In genomic region chr3:71416868-71417267, GRCh38 we compare ENCODE assay signal across 9 cellular contexts.
DNase-seq lines count a peak whose midpoint lies in the region; ATAC-seq and TF ChIP-seq lines count a peak whose summit lies in the region.
"Had no signal": no experiment of that assay in that cellular context is flagged by ENCODE, and none has a peak within 500 bp of the region (broad histone marks: within the 10 kb centered on the region; RNA-seq: fewer than 3 reads in every experiment).

No MANE protein-coding gene starts in this region.

- H3K9me3 Mint-ChIP-seq in H9 = no peaks in the 10 kb centered on the region; a peak in 1 of 5 replicates
- no peaks in the 10 kb centered on the region for H3K9me3 Mint-ChIP-seq in activated CD4-positive, alpha-beta memory T cell treated with anti-CD3 and anti-CD28 coated beads for 36 hours
- H3K9me3 Mint-ChIP-seq in activated T-helper 1 cell treated with anti-CD3 and anti-CD28 coated beads, Interleukin-12 subunit alpha, Interleukin-12 subunit beta, Interleukin-2, Interleukin-4 antibody, amounts not matched to agents 30 ng/mL and 10 ng/mL and 1 ng/mL, durations not matched to agents 14 hours and 24 hours and 36 hours = no peaks in the 10 kb centered on the region

- H3K4me3 ChIP-seq in BLaER1 (no peak overlapping the region), MM.1S (ENCODE audit: low read length) (no peak overlapping the region)

- no peak overlapping the region for H4K5ac ChIP-seq in H9 (ENCODE audit: insufficient read length, low read depth, low read length)

- H2AK5ac ChIP-seq in H9 (ENCODE audit: insufficient read length, low read length) = no peak overlapping the region

- no peak overlapping the region; a peak in 1 of 7 replicates for H3K27ac Mint-ChIP-seq in H9
- peak overlapping the region; percentile 67 for H3K27ac Mint-ChIP-seq in activated CD4-positive, alpha-beta memory T cell treated with anti-CD3 and anti-CD28 coated beads for 36 hours
- H3K27ac Mint-ChIP-seq in activated T-helper 1 cell treated with anti-CD3 and anti-CD28 coated beads, Interleukin-12 subunit alpha, Interleukin-12 subunit beta, Interleukin-2, Interleukin-4 antibody, amounts not matched to agents 30 ng/mL and 10 ng/mL and 1 ng/mL, durations not matched to agents 14 hours and 24 hours and 36 hours = no peak overlapping the region

- H3T11ph ChIP-seq in H9 (ENCODE audit: low read length) = no peak overlapping the region

- ATAC-seq in GM19395 (IDR thresholded peaks at IDR 0.05; ENCODE audit: unreplicated experiment) (no peak), GM19035 (IDR thresholded peaks at IDR 0.05; ENCODE audit: unreplicated experiment) (no peak)
- ATAC-seq: Panc1 had no signal

- peaks cover 15 to 16% of the 10 kb centered on the region in 2 experiments for H3K4me1 Mint-ChIP-seq in H9
- H3K4me1 Mint-ChIP-seq in activated CD4-positive, alpha-beta memory T cell treated with anti-CD3 and anti-CD28 coated beads for 36 hours (ENCODE audit: low read depth) = peaks cover 80% of the 10 kb centered on the region
- H3K4me1 Mint-ChIP-seq in activated T-helper 1 cell treated with anti-CD3 and anti-CD28 coated beads, Interleukin-12 subunit alpha, Interleukin-12 subunit beta, Interleukin-2, Interleukin-4 antibody, amounts not matched to agents 30 ng/mL and 10 ng/mL and 1 ng/mL, durations not matched to agents 14 hours and 24 hours and 36 hours (ENCODE audit: low read depth) = peaks cover 19% of the 10 kb centered on the region

- H3K9ac ChIP-seq in BLaER1 (no peak overlapping the region), H9 (ENCODE audit: extremely low read depth, insufficient read length, low read length) (no peak overlapping the region), MM.1S (ENCODE audit: low read length) (no peak overlapping the region)

- H3K36me3 ChIP-seq in BLaER1 (no peaks in the 10 kb centered on the region), MM.1S (replicated peaks; ENCODE audit: insufficient read depth, low read length) (no peaks in the 10 kb centered on the region)

- CTCF ChIA-PET in activated CD4-positive, alpha-beta memory T cell treated with anti-CD3 and anti-CD28 coated beads for 36 hours (lab: Charles Lee) = interaction anchor here (0.6 to 2.5 kb wide), 5 partner anchors 9 to 1297 kb away, joined by 3 to 12 read pairs (median 3); no protein-coding TSS in a partner anchor

- no peak overlapping the region for H2BK15ac ChIP-seq in H9 (ENCODE audit: low read depth, low read length)

- peak overlapping the region; percentile 65 for H3K4me2 ChIP-seq in BLaER1
- H3K4me2 ChIP-seq in H9 (ENCODE audit: insufficient read depth, insufficient read length, low read length) = no peak overlapping the region
- no peak overlapping the region for H3K4me2 ChIP-seq in MM.1S (ENCODE audit: low read depth, low read length)

- H3K4me3 Mint-ChIP-seq in H9 = no peak overlapping the region
- peak overlapping the region; percentile 21 for H3K4me3 Mint-ChIP-seq in activated CD4-positive, alpha-beta memory T cell treated with anti-CD3 and anti-CD28 coated beads for 36 hours
- H3K4me3 Mint-ChIP-seq in activated T-helper 1 cell treated with anti-CD3 and anti-CD28 coated beads, Interleukin-12 subunit alpha, Interleukin-12 subunit beta, Interleukin-2, Interleukin-4 antibody, amounts not matched to agents 30 ng/mL and 10 ng/mL and 1 ng/mL, durations not matched to agents 14 hours and 24 hours and 36 hours = no peak overlapping the region

- no peak overlapping the region for H3K4ac ChIP-seq in H9 (ENCODE audit: low read depth, low read length)

- H3K27ac ChIP-seq in BLaER1 = no peak overlapping the region
- no peak overlapping the region for H3K27ac ChIP-seq in H9 (ENCODE audit: insufficient read length, low read depth, low read length)
- no peak overlapping the region for H3K27ac ChIP-seq in MM.1S (ENCODE audit: low read length)

- H2BK20ac ChIP-seq in H9 (ENCODE audit: low read depth, low read length, poor library complexity, severe bottlenecking) = no peak overlapping the region

- H3K27me3 Mint-ChIP-seq in H9 (ENCODE audit: low read depth) = no peaks in the 10 kb centered on the region
- no peaks in the 10 kb centered on the region for H3K27me3 Mint-ChIP-seq in activated CD4-positive, alpha-beta memory T cell treated with anti-CD3 and anti-CD28 coated beads for 36 hours
- peaks cover 54% of the 10 kb centered on the region for H3K27me3 Mint-ChIP-seq in activated T-helper 1 cell treated with anti-CD3 and anti-CD28 coated beads, Interleukin-12 subunit alpha, Interleukin-12 subunit beta, Interleukin-2, Interleukin-4 antibody, amounts not matched to agents 30 ng/mL and 10 ng/mL and 1 ng/mL, durations not matched to agents 14 hours and 24 hours and 36 hours (ENCODE audit: insufficient read depth)

- no peaks in the 10 kb centered on the region for H3K27me3 ChIP-seq in BLaER1
- H3K27me3 ChIP-seq in H9 (ENCODE audit: insufficient read depth, low read length) = no peaks in the 10 kb centered on the region
- H3K27me3 ChIP-seq in MM.1S (replicated peaks; ENCODE audit: insufficient read depth, low read length) = no peaks in the 10 kb centered on the region

- H3F3A ChIP-seq in MM.1S (ENCODE audit: insufficient read depth, low read length) = peaks cover 24% of the 10 kb centered on the region

- H3K56ac ChIP-seq in H9 (ENCODE audit: insufficient read length, low read depth, low read length) = no peak overlapping the region

- H2BK12ac ChIP-seq in H9 (ENCODE audit: insufficient read length, low read depth, low read length) = no peak overlapping the region

- H3K79me1 ChIP-seq in H9 (ENCODE audit: insufficient read depth, low read depth, low read length, poor library complexity, severe bottlenecking) = no peaks in the 10 kb centered on the region

- H3K79me2 ChIP-seq in H9 (ENCODE audit: insufficient read depth, low read length) = no peaks in the 10 kb centered on the region
- no peaks in the 10 kb centered on the region for H3K79me2 ChIP-seq in MM.1S (ENCODE audit: low read length)

- no peaks in the 10 kb centered on the region for H3K23me2 ChIP-seq in H9 (ENCODE audit: insufficient read length, low read depth, low read length, poor library complexity, severe bottlenecking)

- H4K20me1 ChIP-seq in BLaER1 (no peaks in the 10 kb centered on the region), H9 (ENCODE audit: control insufficient read depth, insufficient read depth, insufficient read length) (peaks cover under 1% of the 10 kb centered on the region), MM.1S (ENCODE audit: insufficient read depth, low read length) (no peaks in the 10 kb centered on the region)

- no peak overlapping the region for H2BK120ac ChIP-seq in H9 (ENCODE audit: low read depth, low read length, poor library complexity, severe bottlenecking)

- POLR2A ChIA-PET in activated CD4-positive, alpha-beta memory T cell treated with anti-CD3 and anti-CD28 coated beads for 36 hours (lab: Charles Lee) = interaction anchor here (0.7 to 1.3 kb wide), 3 partner anchors 32 to 166 kb away, joined by 3 read pairs; no protein-coding TSS in a partner anchor

- H4K8ac ChIP-seq in H9 (replicated peaks; ENCODE audit: insufficient read length, low read depth, low read length) = no peak overlapping the region

- H2AFZ ChIP-seq in H9 (ENCODE audit: low read length) = no peak overlapping the region
- no peak overlapping the region for H2AFZ ChIP-seq in MM.1S (ENCODE audit: low read length)

- H3K4me1 ChIP-seq in BLaER1 (peaks cover 66% of the 10 kb centered on the region), H9 (ENCODE audit: insufficient read depth, low read length) (no peaks in the 10 kb centered on the region), MM.1S (ENCODE audit: low read length) (peaks cover 36% of the 10 kb centered on the region)

- no peak overlapping the region for H3K18ac ChIP-seq in H9 (ENCODE audit: insufficient read length, low read depth, low read length)

- H3K9me3 ChIP-seq in BLaER1 = no peaks in the 10 kb centered on the region
- no peaks in the 10 kb centered on the region for H3K9me3 ChIP-seq in H9 (ENCODE audit: control insufficient read depth, low read depth, low read length)
- H3K9me3 ChIP-seq in MM.1S (replicated peaks; ENCODE audit: insufficient read depth, low read length) = no peaks in the 10 kb centered on the region

- H3K36me3 Mint-ChIP-seq in H9 (ENCODE audit: insufficient read depth in 1 of 3, low read depth in 3 of 3) = no peaks in the 10 kb centered on the region
- H3K36me3 Mint-ChIP-seq in activated CD4-positive, alpha-beta memory T cell treated with anti-CD3 and anti-CD28 coated beads for 36 hours = peaks cover 6% of the 10 kb centered on the region
- no peaks in the 10 kb centered on the region for H3K36me3 Mint-ChIP-seq in activated T-helper 1 cell treated with anti-CD3 and anti-CD28 coated beads, Interleukin-12 subunit alpha, Interleukin-12 subunit beta, Interleukin-2, Interleukin-4 antibody, amounts not matched to agents 30 ng/mL and 10 ng/mL and 1 ng/mL, durations not matched to agents 14 hours and 24 hours and 36 hours (ENCODE audit: low read depth)

- H3K23ac ChIP-seq in H9 (ENCODE audit: insufficient read length, low read depth, low read length) = no peak overlapping the region

- DNase-seq in H9 = peak; percentile 59
- peak; percentile 62 for DNase-seq in activated CD4-positive, alpha-beta memory T cell treated with anti-CD3 and anti-CD28 coated beads for 36 hours
- peak; percentile 52 for DNase-seq in left kidney (ENCODE audit: low read depth, low spot score)
- DNase-seq in MM.1S = no peak
- DNase-seq in activated T-helper 1 cell treated with anti-CD3 and anti-CD28 coated beads, Interleukin-12 subunit alpha, Interleukin-12 subunit beta, Interleukin-2, Interleukin-4 antibody, amounts not matched to agents 30 ng/mL and 10 ng/mL and 1 ng/mL, durations not matched to agents 14 hours and 24 hours and 36 hours (ENCODE audit: low spot score) = no peak

- peak; percentile 60 for TF ChIP-seq CTCF in H9 (conservative IDR thresholded peaks at IDR 0.05)
- no peak for TF ChIP-seq CTCF in MM.1S (IDR thresholded peaks at IDR 0.05; ENCODE audit: low read length)

- no CpG with 5 or more reads among the region's 8 CpGs for WGBS in H9 (ENCODE audit: extremely low coverage, insufficient read length, low lambda C conversion rate)

- intact Hi-C loops in activated CD4-positive, alpha-beta memory T cell treated with anti-CD3 and anti-CD28 coated beads for 36 hours (cut with micrococcal nuclease) = no loop called here
- intact Hi-C loops in activated T-helper 1 cell treated with anti-CD3 and anti-CD28 coated beads, Interleukin-12 subunit alpha, Interleukin-12 subunit beta, Interleukin-2, Interleukin-4 antibody, amounts not matched to agents 30 ng/mL and 10 ng/mL and 1 ng/mL, durations not matched to agents 14 hours and 24 hours and 36 hours (cut with micrococcal nuclease) = no loop called here

- no peaks in the 10 kb centered on the region for H3K9me2 ChIP-seq in MM.1S (replicated peaks; ENCODE audit: insufficient read depth, low read length)

- H2BK5ac ChIP-seq in H9 (ENCODE audit: insufficient read length, low read length) = no peak overlapping the region

- no peak overlapping the region for H3K14ac ChIP-seq in H9 (ENCODE audit: insufficient read depth, low read length)

- no peak overlapping the region for H4K91ac ChIP-seq in H9 (ENCODE audit: insufficient read length, low read depth, low read length)

Comparison
In these comparisons a context has a peak if more than half of its experiments do, and no peak if none do; other contexts are left out.
1. DNase-seq: peak in H9 (single experiment), activated CD4-positive, alpha-beta memory T cell treated with anti-CD3 and anti-CD28 coated beads for 36 hours (single experiment) and left kidney (single experiment); none in MM.1S (single experiment) and activated T-helper 1 cell treated with anti-CD3 and anti-CD28 coated beads, Interleukin-12 subunit alpha, Interleukin-12 subunit beta, Interleukin-2, Interleukin-4 antibody, amounts not matched to agents 30 ng/mL and 10 ng/mL and 1 ng/mL, durations not matched to agents 14 hours and 24 hours and 36 hours (single experiment).